12 cellular contexts compared by ENCODE assay signal in genomic region chr6:108127826-108128225, GRCh38. TPM values are rescaled to one million over a fixed set of nuclear protein-coding genes. Genes with fewer than 3 reads are reported as not detected.
DNase-seq lines count a peak whose midpoint lies in the region; ATAC-seq and TF ChIP-seq lines count a peak whose summit lies in the region.
"Had no signal": no experiment of that assay in that cellular context is flagged by ENCODE, and none has a peak within 500 bp of the region (broad histone marks: within the 10 kb centered on the region; RNA-seq: fewer than 3 reads in every experiment).

No MANE protein-coding gene starts in this region.

- no peak overlapping the region for H3K27ac Mint-ChIP-seq in WTC11
- no peak overlapping the region for H3K27ac Mint-ChIP-seq in activated CD4-positive, alpha-beta T cell treated with anti-CD3 and anti-CD28 coated beads, Interleukin-2, amount 10 ng/mL, durations not matched to agents 7 days and 5 days

- no peaks in the 10 kb centered on the region for H3K36me3 ChIP-seq in BJ (ENCODE audit: control insufficient read depth, insufficient read depth, low read length)
- H3K36me3 ChIP-seq: BLaER1 treated with 17β-estradiol and CSF1 and Interleukin-3, amounts not matched to agents 10 nM and 100 nM had no signal

- no peak overlapping the region for H3K4me3 Mint-ChIP-seq in WTC11
- no peak overlapping the region for H3K4me3 Mint-ChIP-seq in activated CD4-positive, alpha-beta T cell treated with anti-CD3 and anti-CD28 coated beads, Interleukin-2, amount 10 ng/mL, durations not matched to agents 7 days and 5 days

- peaks cover 26% of the 10 kb centered on the region for H3K4me1 Mint-ChIP-seq in WTC11
- H3K4me1 Mint-ChIP-seq in activated CD4-positive, alpha-beta T cell treated with anti-CD3 and anti-CD28 coated beads, Interleukin-2, amount 10 ng/mL, durations not matched to agents 7 days and 5 days, result peaks cover under 1% of the 10 kb centered on the region

- POLR2A ChIA-PET in BJ (lab: Charles Lee) (no interaction called here), WTC11 (lab: Charles Lee) (interaction anchor here (0.6 kb wide), 1 partner anchor 304 kb away, joined by 4 read pairs; no protein-coding TSS in a partner anchor)
- POLR2A ChIA-PET in activated CD4-positive, alpha-beta T cell treated with anti-CD3 and anti-CD28 coated beads, Interleukin-2, amount 10 ng/mL, durations not matched to agents 7 days and 5 days (lab: Charles Lee), result no interaction called here

- TF ChIP-seq CTCF in BJ (IDR thresholded peaks at IDR 0.05; ENCODE audit: insufficient read depth, low read depth, low read length), result no peak
- no peak for TF ChIP-seq CTCF in WTC11 (IDR thresholded peaks at IDR 0.05)

- no peaks in the 10 kb centered on the region for H3K9me3 Mint-ChIP-seq in WTC11
- no peaks in the 10 kb centered on the region for H3K9me3 Mint-ChIP-seq in activated CD4-positive, alpha-beta T cell treated with anti-CD3 and anti-CD28 coated beads, Interleukin-2, amount 10 ng/mL, durations not matched to agents 7 days and 5 days

- ATAC-seq in WTC11 (no peak), HG03097 (IDR thresholded peaks at IDR 0.05; ENCODE audit: low FRiP score, unreplicated experiment) (no peak)

- CTCF ChIA-PET in BJ (lab: Yijun Ruan, JAX), result no interaction called here
- CTCF ChIA-PET in WTC11 (lab: Charles Lee), result no interaction called here
- CTCF ChIA-PET in activated CD4-positive, alpha-beta T cell treated with anti-CD3 and anti-CD28 coated beads, Interleukin-2, amount 10 ng/mL, durations not matched to agents 7 days and 5 days (lab: Charles Lee), result no interaction called here

- H3K36me3 Mint-ChIP-seq in WTC11, result no peaks in the 10 kb centered on the region
- H3K36me3 Mint-ChIP-seq in activated CD4-positive, alpha-beta T cell treated with anti-CD3 and anti-CD28 coated beads, Interleukin-2, amount 10 ng/mL, durations not matched to agents 7 days and 5 days (ENCODE audit: low read depth), result no peaks in the 10 kb centered on the region

- DNase-seq in BJ (ENCODE audit: low read depth) (peak; percentile 17), HuH-7.5 (ENCODE audit: low spot score) (peak; percentile 70), WTC11 (ENCODE audit: low spot score) (no peak), kidney glomerular epithelial cell (lab: John Stamatoyannopoulos, UW) (peak; percentile 82), RPMI8226 (no peak)
- DNase-seq in activated CD8-positive, alpha-beta memory T cell treated with anti-CD3 and anti-CD28 coated beads, Interleukin-2, amount 50 U/mL, for 48 hours, result no peak
- DNase-seq in activated CD4-positive, alpha-beta T cell treated with anti-CD3 and anti-CD28 coated beads, Interleukin-2, amount 10 ng/mL, durations not matched to agents 7 days and 5 days, result no peak
- DNase-seq: stimulated activated CD4-positive, alpha-beta T cell treated with anti-CD3 and anti-CD28 coated beads, Interleukin-4, amount 100 ng/mL, for 1 hour; stimulated activated naive CD4-positive, alpha-beta T cell treated with Interleukin-2 at 50 U/mL for 16 hours had no signal

- H3K27me3 Mint-ChIP-seq in WTC11 (ENCODE audit: low read depth), result peaks cover 100% of the 10 kb centered on the region
- peaks cover 83% of the 10 kb centered on the region for H3K27me3 Mint-ChIP-seq in activated CD4-positive, alpha-beta T cell treated with anti-CD3 and anti-CD28 coated beads, Interleukin-2, amount 10 ng/mL, durations not matched to agents 7 days and 5 days

- H3K4me3 ChIP-seq in BJ (ENCODE audit: low read depth, low read length), result no peak overlapping the region
- H3K4me3 ChIP-seq: BLaER1 treated with 17β-estradiol and CSF1 and Interleukin-3, amounts not matched to agents 10 nM and 100 nM had no signal

- H3K27me3 ChIP-seq in BJ (ENCODE audit: control insufficient read depth, insufficient read depth, low read length), result peaks cover 26% of the 10 kb centered on the region

TF ChIP-seq in WTC11, 78 proteins besides CTCF, POLR2A, EP300 and RAD21:
- 0 out of 2 replicates have a peak, but pooled peaks have one; percentile 42 for TF ChIP-seq GABPB1 (CRISPR knock-in tag; IDR thresholded peaks at IDR 0.05)
- TF ChIP-seq ZNF219 (CRISPR knock-in tag; IDR thresholded peaks at IDR 0.05; ENCODE audit: borderline replicate concordance), result no peak
- no peak for TF ChIP-seq ZNF121 (CRISPR knock-in tag; IDR thresholded peaks at IDR 0.05)

RNA-seq across cellular contexts. Expression of gene NR2E1, which starts 38.0 kb away (rescaled TPM):
- polyA plus RNA-seq in BJ (2011; rRNA removed), result not detected in 2 replicates
- polyA minus RNA-seq in BJ (2011; rRNA and poly(A)+ RNA removed), result not detected in 2 replicates
- total RNA-seq in WTC11 (2021), result not detected in 3 replicates
- not detected for total RNA-seq in activated CD4-positive, alpha-beta T cell treated with anti-CD3 and anti-CD28 coated beads, Interleukin-2, amount 10 ng/mL, durations not matched to agents 7 days and 5 days
- total RNA-seq: mononuclear cell had no signal

RNA-seq across cellular contexts. Expression of gene OSTM1, which starts 53.3 kb away (rescaled TPM):
- polyA plus RNA-seq in BJ (2011; rRNA removed), result 20.1 and 33.6 TPM in 2 replicates
- polyA minus RNA-seq in BJ (2011; rRNA and poly(A)+ RNA removed), result 14.5 and 23.0 TPM in 2 replicates
- 25.3 to 34.1 TPM (median 27.6 TPM) in 3 replicates for total RNA-seq in WTC11 (2021)
- 10 to 100 TPM; 25.7 to 28.2 TPM for total RNA-seq in activated CD4-positive, alpha-beta T cell treated with anti-CD3 and anti-CD28 coated beads, Interleukin-2, amount 10 ng/mL, durations not matched to agents 7 days and 5 days

Comparison
In these comparisons a context has a peak if more than half of its experiments do, and no peak if none do; other contexts are left out.
1. DNase-seq: peak in BJ (single experiment), HuH-7.5 (single experiment) and kidney glomerular epithelial cell (single experiment); none in WTC11 (single experiment), activated CD8-positive, alpha-beta memory T cell treated with anti-CD3 and anti-CD28 coated beads, Interleukin-2, amount 50 U/mL, for 48 hours (single experiment), RPMI8226 (single experiment) and activated CD4-positive, alpha-beta T cell treated with anti-CD3 and anti-CD28 coated beads, Interleukin-2, amount 10 ng/mL, durations not matched to agents 7 days and 5 days (single experiment).